In genomic region chr9:107422189-107422802, GRCh38 we compare ENCODE assay signal across 8 cellular contexts.
A peak's percentile ranks its signal among the peaks of the same experiment; 100 is the strongest.
DNase-seq lines count a peak whose midpoint lies in the region; ATAC-seq and TF ChIP-seq lines count a peak whose summit lies in the region.

No MANE protein-coding gene starts in this region.

- peaks cover 53% of the 10 kb centered on the region for H3K27me3 Mint-ChIP-seq in stimulated activated memory B cell treated with anti-CD40 and anti-IgM and Interleukin-4, amounts not matched to agents 10 μg/mL and 1 μg/mL and 100 μg/mL, for 72 hours

- peaks cover 8% of the 10 kb centered on the region for H3K4me1 Mint-ChIP-seq in stimulated activated memory B cell treated with anti-CD40 and anti-IgM and Interleukin-4, amounts not matched to agents 10 μg/mL and 1 μg/mL and 100 μg/mL, for 72 hours

- TF ChIP-seq CTCF in AG10803 (conservative IDR thresholded peaks at IDR 0.05; ENCODE audit: low read length) (peak; percentile 66), Peyer's patch (IDR thresholded peaks at IDR 0.05) (peak in 5 of 6 experiments; percentile 10 to 82 (median 75))

- no peaks in the 10 kb centered on the region for H3K36me3 ChIP-seq in Peyer's patch

- peaks cover 0 to 13% (median 0%) of the 10 kb centered on the region in 4 donors for H3K4me1 ChIP-seq in Peyer's patch

- no peaks in the 10 kb centered on the region for H3K9me3 Mint-ChIP-seq in stimulated activated memory B cell treated with anti-CD40 and anti-IgM and Interleukin-4, amounts not matched to agents 10 μg/mL and 1 μg/mL and 100 μg/mL, for 72 hours

- peak; percentile 80 for ATAC-seq in left lobe of liver
- peak; percentile 61 for ATAC-seq in stimulated activated memory B cell treated with anti-CD40 and anti-IgM and Interleukin-4, amounts not matched to agents 10 μg/mL and 1 μg/mL and 100 μg/mL, for 72 hours

- no peak for TF ChIP-seq POLR2A in Peyer's patch (IDR thresholded peaks at IDR 0.05)

- DNase-seq in AG10803 (ENCODE audit: low read depth) (peak; percentile 65), GM19238 (ENCODE audit: insufficient read length, low spot score) (peak; percentile 7), Kasumi-1 (lab: John Stamatoyannopoulos, UW) (peak; percentile 77 to 83), Peyer's patch (peak in 2 of 3 donors; percentile 76 to 79), caudate nucleus (lab: John Stamatoyannopoulos, UW) (peak in 32 of 61 donors; percentile 0 to 43 (median 7)), left lobe of liver (ENCODE audit: low spot score) (peak; percentile 54)
- DNase-seq in stimulated activated naive CD4-positive, alpha-beta T cell treated with Interleukin-2 at 50 U/mL for 16 hours (lab: John Stamatoyannopoulos, UW) = no peak

- H3K27me3 ChIP-seq in Peyer's patch = no peaks in the 10 kb centered on the region

- H3K36me3 Mint-ChIP-seq in stimulated activated memory B cell treated with anti-CD40 and anti-IgM and Interleukin-4, amounts not matched to agents 10 μg/mL and 1 μg/mL and 100 μg/mL, for 72 hours = no peaks in the 10 kb centered on the region

- no peak overlapping the region for H3K27ac ChIP-seq in Peyer's patch
- no peak overlapping the region for H3K27ac ChIP-seq in caudate nucleus (ENCODE audit: low read depth, low read length)

- H3K9me3 ChIP-seq in Peyer's patch = no peaks in the 10 kb centered on the region

- H3K4me3 Mint-ChIP-seq in stimulated activated memory B cell treated with anti-CD40 and anti-IgM and Interleukin-4, amounts not matched to agents 10 μg/mL and 1 μg/mL and 100 μg/mL, for 72 hours = no peak overlapping the region

- no peak overlapping the region for H3K4me3 ChIP-seq in AG10803 (ENCODE audit: low read length)
- no peak overlapping the region for H3K4me3 ChIP-seq in Peyer's patch

- H3K27ac Mint-ChIP-seq in stimulated activated memory B cell treated with anti-CD40 and anti-IgM and Interleukin-4, amounts not matched to agents 10 μg/mL and 1 μg/mL and 100 μg/mL, for 72 hours = no peak overlapping the region
